ENCODE assay signal across 1 cellular context in the genomic region with DNA sequence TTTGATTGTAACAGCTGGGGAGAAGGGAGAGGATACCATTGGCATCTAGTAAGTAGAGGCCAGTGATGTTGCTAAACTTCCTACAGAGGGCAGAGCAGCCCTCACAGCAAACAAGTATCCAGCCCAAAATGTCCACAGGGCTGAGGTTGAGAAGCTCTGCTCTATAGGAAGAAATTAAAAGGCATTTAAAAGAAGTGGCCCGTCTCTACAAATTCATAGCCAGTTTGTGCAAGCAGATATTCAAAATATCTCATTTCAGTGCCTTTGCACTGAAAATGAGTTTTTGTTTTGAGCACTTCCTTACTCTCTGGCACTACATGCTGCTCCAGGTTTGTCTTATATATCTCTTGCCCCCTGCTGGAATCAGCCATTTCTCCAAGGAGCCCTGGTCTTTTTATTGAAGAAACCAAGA.
TF ChIP-seq lines count a peak whose summit lies in the region.

No MANE protein-coding gene starts in this region.

TF ChIP-seq in GM23338, 12 proteins besides CTCF, POLR2A, EP300 and RAD21 (continued from another document):
- TF ChIP-seq, protein P1, sequence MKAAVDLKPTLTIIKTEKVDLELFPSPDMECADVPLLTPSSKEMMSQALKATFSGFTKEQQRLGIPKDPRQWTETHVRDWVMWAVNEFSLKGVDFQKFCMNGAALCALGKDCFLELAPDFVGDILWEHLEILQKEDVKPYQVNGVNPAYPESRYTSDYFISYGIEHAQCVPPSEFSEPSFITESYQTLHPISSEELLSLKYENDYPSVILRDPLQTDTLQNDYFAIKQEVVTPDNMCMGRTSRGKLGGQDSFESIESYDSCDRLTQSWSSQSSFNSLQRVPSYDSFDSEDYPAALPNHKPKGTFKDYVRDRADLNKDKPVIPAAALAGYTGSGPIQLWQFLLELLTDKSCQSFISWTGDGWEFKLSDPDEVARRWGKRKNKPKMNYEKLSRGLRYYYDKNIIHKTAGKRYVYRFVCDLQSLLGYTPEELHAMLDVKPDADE (IDR thresholded peaks at IDR 0.05): no peak
- TF ChIP-seq ZNF462 (CRISPR knock-in tag; IDR thresholded peaks at IDR 0.05): no peak
- TF ChIP-seq NANOG (IDR thresholded peaks at IDR 0.05; ENCODE audit: borderline replicate concordance): no peak
- no peak for TF ChIP-seq ZNF114 (CRISPR knock-in tag; IDR thresholded peaks at IDR 0.05)
- no peak for TF ChIP-seq STAT1 (IDR thresholded peaks at IDR 0.05; ENCODE audit: unreplicated experiment)
- no peak for TF ChIP-seq POLR2AphosphoS5 (IDR thresholded peaks at IDR 0.05; ENCODE audit: low read depth)
- no peak for TF ChIP-seq CREB1 (CRISPR knock-in tag; IDR thresholded peaks at IDR 0.05; ENCODE audit: low read depth)
- TF ChIP-seq ZNF331 (CRISPR knock-in tag; IDR thresholded peaks at IDR 0.05; ENCODE audit: low read depth): no peak
- TF ChIP-seq EZH2phosphoT487 (IDR thresholded peaks at IDR 0.05; ENCODE audit: unreplicated experiment): no peak
- TF ChIP-seq, protein P2, sequence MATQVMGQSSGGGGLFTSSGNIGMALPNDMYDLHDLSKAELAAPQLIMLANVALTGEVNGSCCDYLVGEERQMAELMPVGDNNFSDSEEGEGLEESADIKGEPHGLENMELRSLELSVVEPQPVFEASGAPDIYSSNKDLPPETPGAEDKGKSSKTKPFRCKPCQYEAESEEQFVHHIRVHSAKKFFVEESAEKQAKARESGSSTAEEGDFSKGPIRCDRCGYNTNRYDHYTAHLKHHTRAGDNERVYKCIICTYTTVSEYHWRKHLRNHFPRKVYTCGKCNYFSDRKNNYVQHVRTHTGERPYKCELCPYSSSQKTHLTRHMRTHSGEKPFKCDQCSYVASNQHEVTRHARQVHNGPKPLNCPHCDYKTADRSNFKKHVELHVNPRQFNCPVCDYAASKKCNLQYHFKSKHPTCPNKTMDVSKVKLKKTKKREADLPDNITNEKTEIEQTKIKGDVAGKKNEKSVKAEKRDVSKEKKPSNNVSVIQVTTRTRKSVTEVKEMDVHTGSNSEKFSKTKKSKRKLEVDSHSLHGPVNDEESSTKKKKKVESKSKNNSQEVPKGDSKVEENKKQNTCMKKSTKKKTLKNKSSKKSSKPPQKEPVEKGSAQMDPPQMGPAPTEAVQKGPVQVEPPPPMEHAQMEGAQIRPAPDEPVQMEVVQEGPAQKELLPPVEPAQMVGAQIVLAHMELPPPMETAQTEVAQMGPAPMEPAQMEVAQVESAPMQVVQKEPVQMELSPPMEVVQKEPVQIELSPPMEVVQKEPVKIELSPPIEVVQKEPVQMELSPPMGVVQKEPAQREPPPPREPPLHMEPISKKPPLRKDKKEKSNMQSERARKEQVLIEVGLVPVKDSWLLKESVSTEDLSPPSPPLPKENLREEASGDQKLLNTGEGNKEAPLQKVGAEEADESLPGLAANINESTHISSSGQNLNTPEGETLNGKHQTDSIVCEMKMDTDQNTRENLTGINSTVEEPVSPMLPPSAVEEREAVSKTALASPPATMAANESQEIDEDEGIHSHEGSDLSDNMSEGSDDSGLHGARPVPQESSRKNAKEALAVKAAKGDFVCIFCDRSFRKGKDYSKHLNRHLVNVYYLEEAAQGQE (IDR thresholded peaks at IDR 0.05; ENCODE audit: unreplicated experiment): no peak
